16 cellular contexts compared by ENCODE assay signal in genomic region chrX:81390244-81390643, GRCh38.
DNase-seq lines count a peak whose midpoint lies in the region; ATAC-seq and TF ChIP-seq lines count a peak whose summit lies in the region.
"Had no signal": no experiment of that assay in that cellular context is flagged by ENCODE, and none has a peak within 500 bp of the region (broad histone marks: within the 10 kb centered on the region; RNA-seq: fewer than 3 reads in every experiment).

No MANE protein-coding gene starts in this region.

- H3K4me3 ChIP-seq in mesendoderm (ENCODE audit: low read length) (no peak overlapping the region), smooth muscle cell (no peak overlapping the region)
- H3K4me3 ChIP-seq: body of pancreas had no signal

- no peaks in the 10 kb centered on the region for H3K79me1 ChIP-seq in mesendoderm (ENCODE audit: low read length)

- H4K5ac ChIP-seq in mesendoderm (ENCODE audit: low read length): no peak overlapping the region

- no peak overlapping the region for H2AK5ac ChIP-seq in mesendoderm (ENCODE audit: low read length)

- H2BK15ac ChIP-seq in mesendoderm (replicated peaks; ENCODE audit: low read depth): no peak overlapping the region

- H3K18ac ChIP-seq in mesendoderm (ENCODE audit: low read length): no peak overlapping the region

- TF ChIP-seq CTCF in smooth muscle cell (IDR thresholded peaks at IDR 0.05; ENCODE audit: borderline replicate concordance, insufficient read depth, poor library complexity, severe bottlenecking): no peak

- no peak overlapping the region for H3K27ac ChIP-seq in mesendoderm (ENCODE audit: low read depth, low read length)
- no peak overlapping the region for H3K27ac ChIP-seq in smooth muscle cell (ENCODE audit: low read depth)
- H3K27ac ChIP-seq: body of pancreas, foreskin keratinocyte had no signal

- no peaks in the 10 kb centered on the region for H3F3A ChIP-seq in smooth muscle cell (ENCODE audit: low read depth)

- H3K27me3 ChIP-seq in mesendoderm (ENCODE audit: insufficient read depth, low read length, poor library complexity) (no peaks in the 10 kb centered on the region), smooth muscle cell (ENCODE audit: low read depth) (no peaks in the 10 kb centered on the region)
- H3K27me3 ChIP-seq: body of pancreas, foreskin keratinocyte had no signal

- H2BK120ac ChIP-seq in mesendoderm (ENCODE audit: low read depth, low read length): no peak overlapping the region

- H3K23ac ChIP-seq in mesendoderm (ENCODE audit: low read length): no peak overlapping the region

- H4K8ac ChIP-seq in mesendoderm (ENCODE audit: low read depth, low read length): no peak overlapping the region

- H3K4me1 ChIP-seq in mesendoderm (ENCODE audit: control insufficient read depth, low read depth, low read length) (no peaks in the 10 kb centered on the region), smooth muscle cell (ENCODE audit: low read depth) (no peaks in the 10 kb centered on the region)
- H3K4me1 ChIP-seq: body of pancreas, foreskin keratinocyte had no signal

- ATAC-seq in GM18909 (IDR thresholded peaks at IDR 0.05; ENCODE audit: poor library complexity, unreplicated experiment) (peak; percentile 75), GM21528 (IDR thresholded peaks at IDR 0.05; ENCODE audit: low FRiP score, unreplicated experiment) (peak; percentile 74), HG03108 (IDR thresholded peaks at IDR 0.05; ENCODE audit: unreplicated experiment) (peak; percentile 59)
- ATAC-seq: body of pancreas, foreskin keratinocyte had no signal

- H3K4me2 ChIP-seq in mesendoderm (ENCODE audit: low read length) (no peak overlapping the region), smooth muscle cell (no peak overlapping the region)

- no peak overlapping the region for H3K9ac ChIP-seq in mesendoderm (ENCODE audit: low read length)
- H3K9ac ChIP-seq in smooth muscle cell (ENCODE audit: low read depth): no peak overlapping the region

- H4K20me1 ChIP-seq in smooth muscle cell (ENCODE audit: low read depth): no peaks in the 10 kb centered on the region

- DNase-seq in mesendoderm: peak; percentile 11
- DNase-seq in HT-29 (ENCODE audit: low spot score): no peak
- DNase-seq in smooth muscle cell (lab: John Stamatoyannopoulos, UW; ENCODE audit: unreplicated experiment): no peak
- DNase-seq in SIG-M5 treated with dmso at 0.1 percent for 504 hours (lab: John Stamatoyannopoulos, UW; ENCODE audit: unreplicated experiment): no peak
- DNase-seq: activated CD4-positive, alpha-beta memory T cell treated with anti-CD3 and anti-CD28 coated beads for 36 hours; activated effector memory CD4-positive, alpha-beta T cell treated with anti-CD3 and anti-CD28 coated beads, Interleukin-2, amount 50 U/mL, for 16 hours; body of pancreas; CD8-positive, alpha-beta memory T cell; effector CD4-positive, alpha-beta T cell; foreskin keratinocyte; mesenchymal stem cell; NCI-H1694; stimulated activated CD4-positive, alpha-beta T cell treated with anti-CD3 and anti-CD28 coated beads, Interleukin-12 subunit alpha, Interleukin-12 subunit beta, amount 100 ng/mL, for 4 hours had no signal

- H3K9me3 ChIP-seq in smooth muscle cell (replicated peaks; ENCODE audit: low read depth): no peaks in the 10 kb centered on the region
- H3K9me3 ChIP-seq: body of pancreas had no signal

- no peak overlapping the region for H3K4ac ChIP-seq in mesendoderm (ENCODE audit: low read depth, low read length)

- H3K36me3 ChIP-seq in mesendoderm (ENCODE audit: control insufficient read depth, insufficient read depth, low read length) (no peaks in the 10 kb centered on the region), smooth muscle cell (ENCODE audit: low read depth) (no peaks in the 10 kb centered on the region)

- H2BK5ac ChIP-seq in mesendoderm (ENCODE audit: low read length): no peak overlapping the region

- H3K56ac ChIP-seq in mesendoderm (ENCODE audit: low read length): no peak overlapping the region

- H3K79me2 ChIP-seq in mesendoderm (ENCODE audit: control insufficient read depth, insufficient read depth, low read length): no peaks in the 10 kb centered on the region
- no peaks in the 10 kb centered on the region for H3K79me2 ChIP-seq in smooth muscle cell (ENCODE audit: low read depth)

- no peak overlapping the region for H2AFZ ChIP-seq in smooth muscle cell (ENCODE audit: low read depth)
